ENCODE assay signal across 1 cellular context in genomic region chr21:37563641-37564340, GRCh38.
TF ChIP-seq lines count a peak whose summit lies in the region.

No MANE protein-coding gene starts in this region.

TF ChIP-seq in K562, 482 proteins besides CTCF, POLR2A, EP300 and RAD21 (continued from another document and continues in another):
- peak; percentile 94; the same call in 1 of the 2 replicates for TF ChIP-seq ZNF609 (CRISPR knock-in tag; IDR thresholded peaks at IDR 0.05; ENCODE audit: borderline replicate concordance)
- peak; percentile 32; the same call in 1 of the 2 replicates for TF ChIP-seq ZNF217 (CRISPR knock-in tag; IDR thresholded peaks at IDR 0.05)
- no peak for TF ChIP-seq ZFP36 (IDR thresholded peaks at IDR 0.05; ENCODE audit: low read depth, low read length, partially characterized antibody)
- no peak for TF ChIP-seq ARHGAP35 (IDR thresholded peaks at IDR 0.05; ENCODE audit: partially characterized antibody)
- peak; percentile 10; the same call in 1 of the 2 replicates for TF ChIP-seq JUND (IDR thresholded peaks at IDR 0.05; ENCODE audit: borderline replicate concordance, low read depth, low read length)
- TF ChIP-seq JUND (tag; IDR thresholded peaks at IDR 0.05; ENCODE audit: borderline replicate concordance, low read depth, low read length), result no peak; the same call in 2 of the 3 replicates
- TF ChIP-seq FOXK2 (conservative IDR thresholded peaks at IDR 0.05 in 1 of 2, IDR thresholded peaks at IDR 0.05 in 1 of 2; ENCODE audit: low read depth in 2 of 2), result peak in 1 of 2 experiments; percentile 80; a peak in 2 of 4 replicates
- TF ChIP-seq, protein P1, sequence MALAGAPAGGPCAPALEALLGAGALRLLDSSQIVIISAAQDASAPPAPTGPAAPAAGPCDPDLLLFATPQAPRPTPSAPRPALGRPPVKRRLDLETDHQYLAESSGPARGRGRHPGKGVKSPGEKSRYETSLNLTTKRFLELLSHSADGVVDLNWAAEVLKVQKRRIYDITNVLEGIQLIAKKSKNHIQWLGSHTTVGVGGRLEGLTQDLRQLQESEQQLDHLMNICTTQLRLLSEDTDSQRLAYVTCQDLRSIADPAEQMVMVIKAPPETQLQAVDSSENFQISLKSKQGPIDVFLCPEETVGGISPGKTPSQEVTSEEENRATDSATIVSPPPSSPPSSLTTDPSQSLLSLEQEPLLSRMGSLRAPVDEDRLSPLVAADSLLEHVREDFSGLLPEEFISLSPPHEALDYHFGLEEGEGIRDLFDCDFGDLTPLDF (CRISPR knock-in tag; IDR thresholded peaks at IDR 0.05), result peak; percentile 57
- peak; percentile 94 for TF ChIP-seq PHF20 (IDR thresholded peaks at IDR 0.05; ENCODE audit: partially characterized antibody)
- TF ChIP-seq ELF2 (CRISPR knock-in tag; IDR thresholded peaks at IDR 0.05), result peak; percentile 73; the same call in 1 of the 2 replicates
- TF ChIP-seq STAT5A (IDR thresholded peaks at IDR 0.05; ENCODE audit: borderline replicate concordance, low read length), result no peak
- TF ChIP-seq, protein P2, sequence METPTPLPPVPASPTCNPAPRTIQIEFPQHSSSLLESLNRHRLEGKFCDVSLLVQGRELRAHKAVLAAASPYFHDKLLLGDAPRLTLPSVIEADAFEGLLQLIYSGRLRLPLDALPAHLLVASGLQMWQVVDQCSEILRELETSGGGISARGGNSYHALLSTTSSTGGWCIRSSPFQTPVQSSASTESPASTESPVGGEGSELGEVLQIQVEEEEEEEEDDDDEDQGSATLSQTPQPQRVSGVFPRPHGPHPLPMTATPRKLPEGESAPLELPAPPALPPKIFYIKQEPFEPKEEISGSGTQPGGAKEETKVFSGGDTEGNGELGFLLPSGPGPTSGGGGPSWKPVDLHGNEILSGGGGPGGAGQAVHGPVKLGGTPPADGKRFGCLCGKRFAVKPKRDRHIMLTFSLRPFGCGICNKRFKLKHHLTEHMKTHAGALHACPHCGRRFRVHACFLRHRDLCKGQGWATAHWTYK (CRISPR knock-in tag; IDR thresholded peaks at IDR 0.05), result peak; percentile 67; the same call in 1 of the 2 replicates
- TF ChIP-seq, protein P3, sequence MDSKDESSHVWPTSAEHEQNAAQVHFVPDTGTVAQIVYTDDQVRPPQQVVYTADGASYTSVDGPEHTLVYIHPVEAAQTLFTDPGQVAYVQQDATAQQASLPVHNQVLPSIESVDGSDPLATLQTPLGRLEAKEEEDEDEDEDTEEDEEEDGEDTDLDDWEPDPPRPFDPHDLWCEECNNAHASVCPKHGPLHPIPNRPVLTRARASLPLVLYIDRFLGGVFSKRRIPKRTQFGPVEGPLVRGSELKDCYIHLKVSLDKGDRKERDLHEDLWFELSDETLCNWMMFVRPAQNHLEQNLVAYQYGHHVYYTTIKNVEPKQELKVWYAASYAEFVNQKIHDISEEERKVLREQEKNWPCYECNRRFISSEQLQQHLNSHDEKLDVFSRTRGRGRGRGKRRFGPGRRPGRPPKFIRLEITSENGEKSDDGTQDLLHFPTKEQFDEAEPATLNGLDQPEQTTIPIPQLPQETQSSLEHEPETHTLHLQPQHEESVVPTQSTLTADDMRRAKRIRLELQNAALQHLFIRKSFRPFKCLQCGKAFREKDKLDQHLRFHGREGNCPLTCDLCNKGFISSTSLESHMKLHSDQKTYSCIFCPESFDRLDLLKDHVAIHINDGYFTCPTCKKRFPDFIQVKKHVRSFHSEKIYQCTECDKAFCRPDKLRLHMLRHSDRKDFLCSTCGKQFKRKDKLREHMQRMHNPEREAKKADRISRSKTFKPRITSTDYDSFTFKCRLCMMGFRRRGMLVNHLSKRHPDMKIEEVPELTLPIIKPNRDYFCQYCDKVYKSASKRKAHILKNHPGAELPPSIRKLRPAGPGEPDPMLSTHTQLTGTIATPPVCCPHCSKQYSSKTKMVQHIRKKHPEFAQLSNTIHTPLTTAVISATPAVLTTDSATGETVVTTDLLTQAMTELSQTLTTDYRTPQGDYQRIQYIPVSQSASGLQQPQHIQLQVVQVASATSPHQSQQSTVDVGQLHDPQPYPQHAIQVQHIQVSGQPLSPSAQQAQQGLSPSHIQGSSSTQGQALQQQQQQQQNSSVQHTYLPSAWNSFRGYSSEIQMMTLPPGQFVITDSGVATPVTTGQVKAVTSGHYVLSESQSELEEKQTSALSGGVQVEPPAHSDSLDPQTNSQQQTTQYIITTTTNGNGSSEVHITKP (IDR thresholded peaks at IDR 0.05; ENCODE audit: partially characterized antibody), result peak; percentile 42
- TF ChIP-seq, protein P4, sequence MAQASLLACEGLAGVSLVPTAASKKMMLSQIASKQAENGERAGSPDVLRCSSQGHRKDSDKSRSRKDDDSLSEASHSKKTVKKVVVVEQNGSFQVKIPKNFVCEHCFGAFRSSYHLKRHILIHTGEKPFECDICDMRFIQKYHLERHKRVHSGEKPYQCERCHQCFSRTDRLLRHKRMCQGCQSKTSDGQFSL (CRISPR knock-in tag; IDR thresholded peaks at IDR 0.05), result no peak
- TF ChIP-seq, protein P4 (tag; IDR thresholded peaks at IDR 0.05), result 0 out of 4 replicates have a peak, but pooled peaks of 1 of the 2 experiments have one; percentile 37
- TF ChIP-seq ZFP30 (CRISPR knock-in tag; IDR thresholded peaks at IDR 0.05; ENCODE audit: borderline replicate concordance), result no peak
- peak; percentile 95 for TF ChIP-seq RBFOX2 (IDR thresholded peaks at IDR 0.05; ENCODE audit: low read depth, low read length)
- 0 out of 2 replicates have a peak, but pooled peaks have one; percentile 62 for TF ChIP-seq BRD4 (IDR thresholded peaks at IDR 0.05)
- TF ChIP-seq TCFL5 (CRISPR knock-in tag; conservative IDR thresholded peaks at IDR 0.05), result 0 out of 2 replicates have a peak, but pooled peaks have one; percentile 46
- TF ChIP-seq ZNF778 (CRISPR knock-in tag; IDR thresholded peaks at IDR 0.05), result no peak
- TF ChIP-seq KHSRP (IDR thresholded peaks at IDR 0.05), result no peak
- no peak for TF ChIP-seq RBM17 (IDR thresholded peaks at IDR 0.05; ENCODE audit: borderline replicate concordance, low read depth, low read length)
- TF ChIP-seq, protein P5, sequence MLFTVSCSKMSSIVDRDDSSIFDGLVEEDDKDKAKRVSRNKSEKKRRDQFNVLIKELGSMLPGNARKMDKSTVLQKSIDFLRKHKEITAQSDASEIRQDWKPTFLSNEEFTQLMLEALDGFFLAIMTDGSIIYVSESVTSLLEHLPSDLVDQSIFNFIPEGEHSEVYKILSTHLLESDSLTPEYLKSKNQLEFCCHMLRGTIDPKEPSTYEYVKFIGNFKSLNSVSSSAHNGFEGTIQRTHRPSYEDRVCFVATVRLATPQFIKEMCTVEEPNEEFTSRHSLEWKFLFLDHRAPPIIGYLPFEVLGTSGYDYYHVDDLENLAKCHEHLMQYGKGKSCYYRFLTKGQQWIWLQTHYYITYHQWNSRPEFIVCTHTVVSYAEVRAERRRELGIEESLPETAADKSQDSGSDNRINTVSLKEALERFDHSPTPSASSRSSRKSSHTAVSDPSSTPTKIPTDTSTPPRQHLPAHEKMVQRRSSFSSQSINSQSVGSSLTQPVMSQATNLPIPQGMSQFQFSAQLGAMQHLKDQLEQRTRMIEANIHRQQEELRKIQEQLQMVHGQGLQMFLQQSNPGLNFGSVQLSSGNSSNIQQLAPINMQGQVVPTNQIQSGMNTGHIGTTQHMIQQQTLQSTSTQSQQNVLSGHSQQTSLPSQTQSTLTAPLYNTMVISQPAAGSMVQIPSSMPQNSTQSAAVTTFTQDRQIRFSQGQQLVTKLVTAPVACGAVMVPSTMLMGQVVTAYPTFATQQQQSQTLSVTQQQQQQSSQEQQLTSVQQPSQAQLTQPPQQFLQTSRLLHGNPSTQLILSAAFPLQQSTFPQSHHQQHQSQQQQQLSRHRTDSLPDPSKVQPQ (CRISPR knock-in tag; IDR thresholded peaks at IDR 0.05; ENCODE audit: borderline replicate concordance), result peak; percentile 98
- TF ChIP-seq HMG20B (CRISPR knock-in tag; IDR thresholded peaks at IDR 0.05), result no peak
- TF ChIP-seq SOX6 (IDR thresholded peaks at IDR 0.05), result 0 out of 2 replicates have a peak, but pooled peaks have one; percentile 59
- peak; percentile 57; the same call in 1 of the 2 replicates for TF ChIP-seq MBD2 (IDR thresholded peaks at IDR 0.05; ENCODE audit: borderline replicate concordance, low read depth)
- TF ChIP-seq NEUROD1 (IDR thresholded peaks at IDR 0.05; ENCODE audit: borderline replicate concordance, low read depth, low read length, partially characterized antibody), result peak; percentile 22
- TF ChIP-seq, protein P6, sequence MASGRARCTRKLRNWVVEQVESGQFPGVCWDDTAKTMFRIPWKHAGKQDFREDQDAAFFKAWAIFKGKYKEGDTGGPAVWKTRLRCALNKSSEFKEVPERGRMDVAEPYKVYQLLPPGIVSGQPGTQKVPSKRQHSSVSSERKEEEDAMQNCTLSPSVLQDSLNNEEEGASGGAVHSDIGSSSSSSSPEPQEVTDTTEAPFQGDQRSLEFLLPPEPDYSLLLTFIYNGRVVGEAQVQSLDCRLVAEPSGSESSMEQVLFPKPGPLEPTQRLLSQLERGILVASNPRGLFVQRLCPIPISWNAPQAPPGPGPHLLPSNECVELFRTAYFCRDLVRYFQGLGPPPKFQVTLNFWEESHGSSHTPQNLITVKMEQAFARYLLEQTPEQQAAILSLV (tag; IDR thresholded peaks at IDR 0.05), result no peak
- peak in 1 of 2 experiments; percentile 38; a peak in 1 of 4 replicates for TF ChIP-seq RCOR1 (IDR thresholded peaks at IDR 0.05; ENCODE audit: borderline replicate concordance in 1 of 2, low read depth in 2 of 2, low read length in 2 of 2)
- peak; percentile 77 for TF ChIP-seq SAP30 (IDR thresholded peaks at IDR 0.05; ENCODE audit: borderline replicate concordance, insufficient read depth, low read depth, low read length, poor library complexity, severe bottlenecking)
- TF ChIP-seq AFF1 (IDR thresholded peaks at IDR 0.05; ENCODE audit: low read depth in 1 of 2, partially characterized antibody in 2 of 2), result peak in 1 of 2 experiments; percentile 23
- peak; percentile 84 for TF ChIP-seq FIP1L1 (IDR thresholded peaks at IDR 0.05; ENCODE audit: low read depth, low read length, poor library complexity, severe bottlenecking)
- TF ChIP-seq NR3C1 (CRISPR knock-in tag; IDR thresholded peaks at IDR 0.05), result peak; percentile 86; the same call in 1 of the 2 replicates
- 0 out of 2 replicates have a peak, but pooled peaks have one; percentile 2 for TF ChIP-seq SMC3 (conservative IDR thresholded peaks at IDR 0.05; ENCODE audit: insufficient read depth, low read depth, low read length)
- peak; percentile 7; the same call in 1 of the 2 replicates for TF ChIP-seq NFRKB (IDR thresholded peaks at IDR 0.05; ENCODE audit: low read depth)
